In genomic region chr16:52573365-52574104, GRCh38 we compare ENCODE assay signal across 1 cellular context.
TF ChIP-seq lines count a peak whose summit lies in the region.

No MANE protein-coding gene starts in this region.

TF ChIP-seq in HepG2, 621 proteins besides CTCF, POLR2A, EP300 and RAD21 (continued from another document and continues in another):
- TF ChIP-seq TIGD3 (CRISPR knock-in tag; IDR thresholded peaks at IDR 0.05; ENCODE audit: borderline replicate concordance) (no peak; the same call in 1 of the 2 replicates), ZNF670 (CRISPR knock-in tag; IDR thresholded peaks at IDR 0.05; ENCODE audit: borderline replicate concordance) (no peak; the same call in 1 of the 2 replicates), ZKSCAN5 (CRISPR knock-in tag; IDR thresholded peaks at IDR 0.05) (no peak), ZNF124 (CRISPR knock-in tag; IDR thresholded peaks at IDR 0.05) (peak; percentile 79), ZNF256 (CRISPR knock-in tag; conservative IDR thresholded peaks at IDR 0.05) (no peak), NFIB (CRISPR knock-in tag; IDR thresholded peaks at IDR 0.05; ENCODE audit: borderline replicate concordance) (no peak), ZNF569 (CRISPR knock-in tag; IDR thresholded peaks at IDR 0.05; ENCODE audit: borderline replicate concordance) (no peak), ATF1 (CRISPR knock-in tag; IDR thresholded peaks at IDR 0.05) (0 out of 2 replicates have a peak, but pooled peaks have one; percentile 52), SAP130 (CRISPR knock-in tag; IDR thresholded peaks at IDR 0.05; ENCODE audit: low read depth) (peak; percentile 98), ZNF329 (CRISPR knock-in tag; IDR thresholded peaks at IDR 0.05; ENCODE audit: low read depth) (no peak), ZNF512B (CRISPR knock-in tag; IDR thresholded peaks at IDR 0.05; ENCODE audit: borderline replicate concordance) (no peak), POGZ (CRISPR knock-in tag; IDR thresholded peaks at IDR 0.05) (peak; percentile 98), FOXA1 (IDR thresholded peaks at IDR 0.05) (no peak; the same call in 1 of the 2 replicates), FOXA1 (CRISPR knock-in tag; IDR thresholded peaks at IDR 0.05) (peak; percentile 93), SETDB1 (CRISPR knock-in tag; IDR thresholded peaks at IDR 0.05; ENCODE audit: borderline replicate concordance) (no peak), ZNF136 (CRISPR knock-in tag; IDR thresholded peaks at IDR 0.05; ENCODE audit: low read depth) (no peak; the same call in 1 of the 2 replicates), ZNF225 (CRISPR knock-in tag; IDR thresholded peaks at IDR 0.05) (no peak), ZNF33A (CRISPR knock-in tag; IDR thresholded peaks at IDR 0.05; ENCODE audit: borderline replicate concordance) (no peak), NCOR1 (IDR thresholded peaks at IDR 0.05; ENCODE audit: borderline replicate concordance, low read length) (peak; percentile 62), ZNF576 (CRISPR knock-in tag; IDR thresholded peaks at IDR 0.05) (no peak), BCL6 (CRISPR knock-in tag; IDR thresholded peaks at IDR 0.05) (peak; percentile 86), GLI4 (CRISPR knock-in tag; IDR thresholded peaks at IDR 0.05; ENCODE audit: borderline replicate concordance) (no peak), ELF4 (CRISPR knock-in tag; IDR thresholded peaks at IDR 0.05; ENCODE audit: borderline replicate concordance) (peak; percentile 96), CEBPG (CRISPR knock-in tag; IDR thresholded peaks at IDR 0.05) (peak; percentile 64), TFDP2 (CRISPR knock-in tag; IDR thresholded peaks at IDR 0.05) (peak; percentile 59; the same call in 1 of the 2 replicates)
- TF ChIP-seq, protein P1, sequence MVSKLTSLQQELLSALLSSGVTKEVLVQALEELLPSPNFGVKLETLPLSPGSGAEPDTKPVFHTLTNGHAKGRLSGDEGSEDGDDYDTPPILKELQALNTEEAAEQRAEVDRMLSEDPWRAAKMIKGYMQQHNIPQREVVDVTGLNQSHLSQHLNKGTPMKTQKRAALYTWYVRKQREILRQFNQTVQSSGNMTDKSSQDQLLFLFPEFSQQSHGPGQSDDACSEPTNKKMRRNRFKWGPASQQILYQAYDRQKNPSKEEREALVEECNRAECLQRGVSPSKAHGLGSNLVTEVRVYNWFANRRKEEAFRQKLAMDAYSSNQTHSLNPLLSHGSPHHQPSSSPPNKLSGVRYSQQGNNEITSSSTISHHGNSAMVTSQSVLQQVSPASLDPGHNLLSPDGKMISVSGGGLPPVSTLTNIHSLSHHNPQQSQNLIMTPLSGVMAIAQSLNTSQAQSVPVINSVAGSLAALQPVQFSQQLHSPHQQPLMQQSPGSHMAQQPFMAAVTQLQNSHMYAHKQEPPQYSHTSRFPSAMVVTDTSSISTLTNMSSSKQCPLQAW (CRISPR knock-in tag; IDR thresholded peaks at IDR 0.05): peak; percentile 100
- TF ChIP-seq, protein P2, sequence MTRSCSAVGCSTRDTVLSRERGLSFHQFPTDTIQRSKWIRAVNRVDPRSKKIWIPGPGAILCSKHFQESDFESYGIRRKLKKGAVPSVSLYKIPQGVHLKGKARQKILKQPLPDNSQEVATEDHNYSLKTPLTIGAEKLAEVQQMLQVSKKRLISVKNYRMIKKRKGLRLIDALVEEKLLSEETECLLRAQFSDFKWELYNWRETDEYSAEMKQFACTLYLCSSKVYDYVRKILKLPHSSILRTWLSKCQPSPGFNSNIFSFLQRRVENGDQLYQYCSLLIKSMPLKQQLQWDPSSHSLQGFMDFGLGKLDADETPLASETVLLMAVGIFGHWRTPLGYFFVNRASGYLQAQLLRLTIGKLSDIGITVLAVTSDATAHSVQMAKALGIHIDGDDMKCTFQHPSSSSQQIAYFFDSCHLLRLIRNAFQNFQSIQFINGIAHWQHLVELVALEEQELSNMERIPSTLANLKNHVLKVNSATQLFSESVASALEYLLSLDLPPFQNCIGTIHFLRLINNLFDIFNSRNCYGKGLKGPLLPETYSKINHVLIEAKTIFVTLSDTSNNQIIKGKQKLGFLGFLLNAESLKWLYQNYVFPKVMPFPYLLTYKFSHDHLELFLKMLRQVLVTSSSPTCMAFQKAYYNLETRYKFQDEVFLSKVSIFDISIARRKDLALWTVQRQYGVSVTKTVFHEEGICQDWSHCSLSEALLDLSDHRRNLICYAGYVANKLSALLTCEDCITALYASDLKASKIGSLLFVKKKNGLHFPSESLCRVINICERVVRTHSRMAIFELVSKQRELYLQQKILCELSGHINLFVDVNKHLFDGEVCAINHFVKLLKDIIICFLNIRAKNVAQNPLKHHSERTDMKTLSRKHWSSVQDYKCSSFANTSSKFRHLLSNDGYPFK (CRISPR knock-in tag; IDR thresholded peaks at IDR 0.05; ENCODE audit: borderline replicate concordance): no peak
- TF ChIP-seq, protein P3, sequence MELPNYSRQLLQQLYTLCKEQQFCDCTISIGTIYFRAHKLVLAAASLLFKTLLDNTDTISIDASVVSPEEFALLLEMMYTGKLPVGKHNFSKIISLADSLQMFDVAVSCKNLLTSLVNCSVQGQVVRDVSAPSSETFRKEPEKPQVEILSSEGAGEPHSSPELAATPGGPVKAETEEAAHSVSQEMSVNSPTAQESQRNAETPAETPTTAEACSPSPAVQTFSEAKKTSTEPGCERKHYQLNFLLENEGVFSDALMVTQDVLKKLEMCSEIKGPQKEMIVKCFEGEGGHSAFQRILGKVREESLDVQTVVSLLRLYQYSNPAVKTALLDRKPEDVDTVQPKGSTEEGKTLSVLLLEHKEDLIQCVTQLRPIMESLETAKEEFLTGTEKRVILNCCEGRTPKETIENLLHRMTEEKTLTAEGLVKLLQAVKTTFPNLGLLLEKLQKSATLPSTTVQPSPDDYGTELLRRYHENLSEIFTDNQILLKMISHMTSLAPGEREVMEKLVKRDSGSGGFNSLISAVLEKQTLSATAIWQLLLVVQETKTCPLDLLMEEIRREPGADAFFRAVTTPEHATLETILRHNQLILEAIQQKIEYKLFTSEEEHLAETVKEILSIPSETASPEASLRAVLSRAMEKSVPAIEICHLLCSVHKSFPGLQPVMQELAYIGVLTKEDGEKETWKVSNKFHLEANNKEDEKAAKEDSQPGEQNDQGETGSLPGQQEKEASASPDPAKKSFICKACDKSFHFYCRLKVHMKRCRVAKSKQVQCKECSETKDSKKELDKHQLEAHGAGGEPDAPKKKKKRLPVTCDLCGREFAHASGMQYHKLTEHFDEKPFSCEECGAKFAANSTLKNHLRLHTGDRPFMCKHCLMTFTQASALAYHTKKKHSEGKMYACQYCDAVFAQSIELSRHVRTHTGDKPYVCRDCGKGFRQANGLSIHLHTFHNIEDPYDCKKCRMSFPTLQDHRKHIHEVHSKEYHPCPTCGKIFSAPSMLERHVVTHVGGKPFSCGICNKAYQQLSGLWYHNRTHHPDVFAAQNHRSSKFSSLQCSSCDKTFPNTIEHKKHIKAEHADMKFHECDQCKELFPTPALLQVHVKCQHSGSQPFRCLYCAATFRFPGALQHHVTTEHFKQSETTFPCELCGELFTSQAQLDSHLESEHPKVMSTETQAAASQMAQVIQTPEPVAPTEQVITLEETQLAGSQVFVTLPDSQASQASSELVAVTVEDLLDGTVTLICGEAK (IDR thresholded peaks at IDR 0.05): no peak
- TF ChIP-seq, protein P3 (CRISPR knock-in tag; IDR thresholded peaks at IDR 0.05): no peak; the same call in 1 of the 2 replicates
- TF ChIP-seq, protein P4, sequence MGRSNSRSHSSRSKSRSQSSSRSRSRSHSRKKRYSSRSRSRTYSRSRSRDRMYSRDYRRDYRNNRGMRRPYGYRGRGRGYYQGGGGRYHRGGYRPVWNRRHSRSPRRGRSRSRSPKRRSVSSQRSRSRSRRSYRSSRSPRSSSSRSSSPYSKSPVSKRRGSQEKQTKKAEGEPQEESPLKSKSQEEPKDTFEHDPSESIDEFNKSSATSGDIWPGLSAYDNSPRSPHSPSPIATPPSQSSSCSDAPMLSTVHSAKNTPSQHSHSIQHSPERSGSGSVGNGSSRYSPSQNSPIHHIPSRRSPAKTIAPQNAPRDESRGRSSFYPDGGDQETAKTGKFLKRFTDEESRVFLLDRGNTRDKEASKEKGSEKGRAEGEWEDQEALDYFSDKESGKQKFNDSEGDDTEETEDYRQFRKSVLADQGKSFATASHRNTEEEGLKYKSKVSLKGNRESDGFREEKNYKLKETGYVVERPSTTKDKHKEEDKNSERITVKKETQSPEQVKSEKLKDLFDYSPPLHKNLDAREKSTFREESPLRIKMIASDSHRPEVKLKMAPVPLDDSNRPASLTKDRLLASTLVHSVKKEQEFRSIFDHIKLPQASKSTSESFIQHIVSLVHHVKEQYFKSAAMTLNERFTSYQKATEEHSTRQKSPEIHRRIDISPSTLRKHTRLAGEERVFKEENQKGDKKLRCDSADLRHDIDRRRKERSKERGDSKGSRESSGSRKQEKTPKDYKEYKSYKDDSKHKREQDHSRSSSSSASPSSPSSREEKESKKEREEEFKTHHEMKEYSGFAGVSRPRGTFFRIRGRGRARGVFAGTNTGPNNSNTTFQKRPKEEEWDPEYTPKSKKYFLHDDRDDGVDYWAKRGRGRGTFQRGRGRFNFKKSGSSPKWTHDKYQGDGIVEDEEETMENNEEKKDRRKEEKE (IDR thresholded peaks at IDR 0.05): no peak
